In genomic region chr2:202051499-202052161, GRCh38 we compare ENCODE assay signal across 1 cellular context.
TF ChIP-seq lines count a peak whose summit lies in the region.

No MANE protein-coding gene starts in this region.

TF ChIP-seq in IMR-90, 13 proteins besides CTCF, POLR2A, EP300 and RAD21:
- TF ChIP-seq MXI1 (IDR thresholded peaks at IDR 0.05; ENCODE audit: borderline replicate concordance, low read depth, low read length) (no peak), RFX5 (IDR thresholded peaks at IDR 0.05; ENCODE audit: low read depth, low read length) (no peak), CHD1 (IDR thresholded peaks at IDR 0.05; ENCODE audit: low read depth, low read length) (no peak), MAFK (IDR thresholded peaks at IDR 0.05; ENCODE audit: low read depth, low read length) (no peak), USF2 (IDR thresholded peaks at IDR 0.05; ENCODE audit: low read depth, low read length) (no peak)
